ENCODE assay signal across 2 cellular contexts in genomic region chr5:149407331-149408251, GRCh38.
TF ChIP-seq lines count a peak whose summit lies in the region.

No MANE protein-coding gene starts in this region.

TF ChIP-seq in GM23338, 12 proteins besides CTCF, POLR2A, EP300 and RAD21 (continued from another document):
- TF ChIP-seq ETS1 (IDR thresholded peaks at IDR 0.05), result no peak

TF ChIP-seq in liver, 16 proteins besides CTCF, POLR2A, EP300 and RAD21:
- TF ChIP-seq REST (IDR thresholded peaks at IDR 0.05) (no peak), FOXA2 (IDR thresholded peaks at IDR 0.05) (no peak), FOXA1 (IDR thresholded peaks at IDR 0.05) (no peak), EGR1 (IDR thresholded peaks at IDR 0.05; ENCODE audit: low read depth in 2 of 2) (no peak), HNF4G (IDR thresholded peaks at IDR 0.05) (no peak), TAF1 (conservative IDR thresholded peaks at IDR 0.05) (no peak), MAX (IDR thresholded peaks at IDR 0.05) (no peak), NR2F2 (IDR thresholded peaks at IDR 0.05) (no peak), JUND (IDR thresholded peaks at IDR 0.05) (no peak), SP1 (IDR thresholded peaks at IDR 0.05) (no peak), YY1 (IDR thresholded peaks at IDR 0.05) (no peak), HNF4A (conservative IDR thresholded peaks at IDR 0.05) (no peak), ZBTB33 (IDR thresholded peaks at IDR 0.05) (no peak), ATF3 (IDR thresholded peaks at IDR 0.05) (no peak), RXRA (IDR thresholded peaks at IDR 0.05) (no peak), GABPA (IDR thresholded peaks at IDR 0.05 in 1 of 2, conservative IDR thresholded peaks at IDR 0.05 in 1 of 2) (no peak)
TF ChIP-seq in liver: peak in this region for 0.
